In the genomic region with DNA sequence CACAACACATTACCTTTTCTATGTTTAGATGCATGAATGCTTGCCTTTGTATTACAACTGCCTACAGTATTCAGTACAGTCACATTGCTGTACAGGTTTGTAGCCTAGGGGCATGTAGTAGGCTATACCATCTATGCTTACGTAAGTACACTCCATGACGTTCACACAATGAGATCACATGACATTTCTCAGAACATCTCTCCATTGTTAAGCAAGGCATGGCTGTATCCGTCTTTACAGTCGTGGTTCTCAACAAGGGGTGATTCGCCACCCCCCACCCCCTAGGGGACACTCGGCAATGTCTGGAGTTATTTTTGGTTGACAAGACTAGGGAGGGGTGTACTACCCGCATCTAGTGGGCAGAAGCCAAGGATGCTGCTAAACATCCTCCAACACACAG, we compare ENCODE assay signal across 20 cellular contexts. TPM values are rescaled to one million over a fixed set of nuclear protein-coding genes. Genes with fewer than 3 reads are reported as not detected.
A peak's percentile ranks its signal among the peaks of the same experiment; 100 is the strongest.
DNase-seq lines count a peak whose midpoint lies in the region; ATAC-seq, FAIRE-seq and TF ChIP-seq lines count a peak whose summit lies in the region.
"Had no signal": no experiment of that assay in that cellular context is flagged by ENCODE, and none has a peak within 500 bp of the region (broad histone marks: within the 10 kb centered on the region; RNA-seq: fewer than 3 reads in every experiment).

No MANE protein-coding gene starts in this region.

- TF ChIP-seq RAD21 in A549 (conservative IDR thresholded peaks at IDR 0.05 in 1 of 2, IDR thresholded peaks at IDR 0.05 in 1 of 2) = no peak

- no peak overlapping the region for H3K4me3 ChIP-seq in A549
- no peak overlapping the region for H3K4me3 ChIP-seq in epithelial cell of esophagus (ENCODE audit: low read length)
- H3K4me3 ChIP-seq: GM23338, HAP-1 had no signal

- 89% methylated on average over 7 of the region's 7 CpGs for WGBS in A549 (ENCODE audit: missing lambda C conversion rate)

- H3K4me2 ChIP-seq in A549 = no peak overlapping the region
- H3K4me2 ChIP-seq: GM23338 had no signal

- TF ChIP-seq POLR2A in A549 (IDR thresholded peaks at IDR 0.05; ENCODE audit: low read length) (no peak), GM12891 (IDR thresholded peaks at IDR 0.05; ENCODE audit: low read depth, low read length) (no peak)

- FAIRE-seq in A549 (lab: Jason Lieb, UNC) (peak; percentile 65), GM12891 (lab: Jason Lieb, UNC) (peak; percentile 48)
- FAIRE-seq: GM12892, H54 had no signal

- no peak for TF ChIP-seq EP300 in A549 (IDR thresholded peaks at IDR 0.05)

- DNase-seq in A549 (ENCODE audit: low read depth in 1 of 2, low spot score in 1 of 2) = no peak
- no peak for DNase-seq in GM12891 (ENCODE audit: insufficient read length, low spot score)
- peak; percentile 98 for DNase-seq in SK-MEL-5 (ENCODE audit: low read depth, low spot score)
- peak; percentile 5 for DNase-seq in epithelial cell of esophagus (ENCODE audit: low read depth)
- DNase-seq in HK-2 (ENCODE audit: unreplicated experiment) = no peak
- no peak for DNase-seq in cerebellum (ENCODE audit: low spot score)
- DNase-seq: 8988T; CD4-positive, CD25-positive, alpha-beta regulatory T cell; CD8-positive, alpha-beta T cell; DMS 273 treated with DMSO at 0.1 percent for 48 hours; DMS79; EL; GF-D8; HFFc6 had no signal

- no peak for TF ChIP-seq CTCF in A549 (IDR thresholded peaks at IDR 0.05)
- no peak for TF ChIP-seq CTCF in epithelial cell of esophagus (IDR thresholded peaks at IDR 0.05; ENCODE audit: insufficient read depth, low read depth, low read length, missing control alignments)

- peaks cover 20% of the 10 kb centered on the region; the same call in 2 of the 3 replicates for H3K4me1 ChIP-seq in A549
- H3K4me1 ChIP-seq: HAP-1 had no signal

- POLR2A ChIA-PET in A549 (lab: Yijun Ruan, JAX) = no interaction called here

- ATAC-seq in A549 = no peak
- no peak for ATAC-seq in HG02840 (IDR thresholded peaks at IDR 0.05; ENCODE audit: low FRiP score, unreplicated experiment)
- ATAC-seq: CD8-positive, alpha-beta T cell; GM23338 had no signal

- in situ Hi-C loops in SK-MEL-5 (cut with HindIII; ENCODE audit: low pct_unique_long_range_greater_than_20kb, low sequenced_read_pairs) = no loop called here

- H3K27ac ChIP-seq in A549 = no peak overlapping the region
- H3K27ac ChIP-seq: C4-2B had no signal

- no peaks in the 10 kb centered on the region for H3K9me3 ChIP-seq in A549
- H3K9me3 ChIP-seq: HAP-1 had no signal

- CTCF ChIA-PET in A549 (lab: Yijun Ruan, JAX) = interaction anchor here (1.2 kb wide), 1 partner anchor 114 kb away, joined by 3 read pairs; no protein-coding TSS in a partner anchor

TF ChIP-seq in A549, 52 proteins besides CTCF, POLR2A, EP300 and RAD21 (continues in another document):
- no peak for TF ChIP-seq MAZ (IDR thresholded peaks at IDR 0.05; ENCODE audit: borderline replicate concordance, low read depth, low read length)
- TF ChIP-seq EHF (CRISPR knock-in tag; IDR thresholded peaks at IDR 0.05) = no peak
- TF ChIP-seq MAFK (IDR thresholded peaks at IDR 0.05; ENCODE audit: partially characterized antibody) = no peak
- no peak for TF ChIP-seq CBX8 (IDR thresholded peaks at IDR 0.05)
- TF ChIP-seq PHF8 (IDR thresholded peaks at IDR 0.05; ENCODE audit: borderline replicate concordance, low read depth) = no peak
- TF ChIP-seq MAX (IDR thresholded peaks at IDR 0.05) = no peak
- no peak for TF ChIP-seq SMC3 (IDR thresholded peaks at IDR 0.05)
- no peak for TF ChIP-seq E2F6 (IDR thresholded peaks at IDR 0.05; ENCODE audit: borderline replicate concordance, low read depth)
- TF ChIP-seq POLR2AphosphoS2 (conservative IDR thresholded peaks at IDR 0.05; ENCODE audit: low read length) = no peak
- TF ChIP-seq JUN (IDR thresholded peaks at IDR 0.05) = no peak
- no peak for TF ChIP-seq RFX5 (IDR thresholded peaks at IDR 0.05)
- no peak for TF ChIP-seq PBX3 (IDR thresholded peaks at IDR 0.05)
- TF ChIP-seq KDM1A (IDR thresholded peaks at IDR 0.05; ENCODE audit: low read depth) = no peak

TF ChIP-seq in GM12891, 5 proteins besides CTCF, POLR2A, EP300 and RAD21:
- TF ChIP-seq POU2F2 (IDR thresholded peaks at IDR 0.05; ENCODE audit: low read depth, low read length) (no peak), TAF1 (IDR thresholded peaks at IDR 0.05; ENCODE audit: low read depth, low read length) (no peak), SPI1 (IDR thresholded peaks at IDR 0.05; ENCODE audit: low read depth, low read length) (no peak)

RNA-seq across cellular contexts. Expression of gene CD99L2, which starts 12.1 kb away (rescaled TPM):
- polyA plus RNA-seq in A549 (2011; rRNA removed) = 65.3 and 66.5 TPM in 2 replicates
- 42.4 and 52.0 TPM in 2 replicates for polyA plus RNA-seq in A549 (2012; cell fraction: cytosol; rRNA removed)
- polyA plus RNA-seq in A549 (2012; cell fraction: nucleus; rRNA removed) = 65.3 and 66.7 TPM in 2 replicates
- 41.8 to 58.3 TPM (median 50.5 TPM) in 3 replicates for polyA plus RNA-seq in A549 (2017; fragmentation: RNase III; extraction: RNeasy Plus Mini Kit Qiagen cat#74134 plus additional on column Dnase treatment)
- polyA minus RNA-seq in A549 (2011; rRNA and poly(A)+ RNA removed) = 67.2 and 68.7 TPM in 2 replicates
- 10.8 TPM for polyA plus RNA-seq in GM12891 (2012; ENCODE audit: low read depth, missing spikeins)
- total RNA-seq in SK-MEL-5 (2014; rRNA removed; shearing (Covaris generic)) = 34.4 and 37.7 TPM in 2 replicates
- 61.4 and 85.6 TPM in 2 replicates for polyA plus RNA-seq in SK-MEL-5 (2015; cell fraction: cytosol; rRNA removed)
- polyA plus RNA-seq in SK-MEL-5 (2015; cell fraction: nucleus; rRNA removed) = 15.3 and 21.0 TPM in 2 replicates
- total RNA-seq in cerebellum = 31.4 TPM

Comparison
In these comparisons a context has a peak if more than half of its experiments do, and no peak if none do; other contexts are left out.
1. DNase-seq: peak in SK-MEL-5 (single experiment) and epithelial cell of esophagus (single experiment); none in A549 (0 of 2), GM12891 (single experiment), HK-2 (single experiment) and cerebellum (single experiment).